In the genomic region with DNA sequence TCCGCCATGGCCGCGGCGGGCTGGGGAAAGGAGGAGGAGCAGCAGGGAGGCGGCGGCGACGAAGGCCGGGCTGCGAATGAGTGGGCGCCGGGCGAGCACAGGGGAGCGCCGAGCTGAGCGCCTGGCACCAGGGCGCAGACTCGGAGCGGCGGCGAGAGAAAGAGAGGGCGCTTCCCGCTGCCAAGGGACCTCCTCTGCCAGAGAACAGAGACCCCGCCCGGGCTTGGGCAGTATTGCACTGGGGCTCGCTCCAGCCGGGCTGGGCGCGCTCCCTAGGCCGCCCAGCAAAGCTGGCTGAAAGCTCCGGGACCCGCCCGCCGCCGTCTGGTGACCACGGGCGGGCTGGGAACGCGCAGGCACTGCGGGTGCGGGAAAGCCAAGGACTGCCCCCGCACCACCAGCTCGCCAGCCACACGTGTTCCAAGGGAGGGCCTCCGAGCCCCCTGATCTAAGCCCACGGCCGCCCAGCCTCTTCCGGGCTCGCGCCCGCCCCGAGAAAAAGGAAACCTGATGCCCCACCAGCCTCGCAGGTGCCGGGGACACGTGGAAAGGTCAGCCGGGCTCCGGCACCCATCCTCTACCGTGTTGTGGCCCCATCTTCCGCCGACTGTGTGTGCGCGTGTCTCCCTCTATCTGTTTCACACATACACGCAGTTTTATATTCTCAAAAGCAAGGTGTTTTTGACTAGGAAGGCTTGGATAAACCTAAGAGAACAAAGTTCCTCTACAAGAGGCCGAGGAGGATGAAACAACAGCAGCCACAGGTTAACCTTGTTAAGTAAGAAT, we compare ENCODE assay signal across 8 cellular contexts. TPM values are rescaled to one million over a fixed set of nuclear protein-coding genes. Genes with fewer than 3 reads are reported as not detected.
A peak's percentile ranks its signal among the peaks of the same experiment; 100 is the strongest.
DNase-seq lines count a peak whose midpoint lies in the region; ATAC-seq and TF ChIP-seq lines count a peak whose summit lies in the region.

A gene (minus strand): TSS at position 140 of the 786 bp plus-strand sequence. CDS start 132 bp downstream, at position 8.

- peak; percentile 71 for TF ChIP-seq CTCF in kidney epithelial cell (IDR thresholded peaks at IDR 0.05; ENCODE audit: insufficient read depth, low read length, poor library complexity, severe bottlenecking)

- no peaks in the 10 kb centered on the region for H3K27me3 ChIP-seq in kidney epithelial cell (ENCODE audit: control insufficient read depth, insufficient read depth, low read length)

- no peaks in the 10 kb centered on the region for H3K36me3 ChIP-seq in kidney epithelial cell (ENCODE audit: control insufficient read depth, insufficient read depth, low read length)

- ATAC-seq in GM19035 (IDR thresholded peaks at IDR 0.05; ENCODE audit: unreplicated experiment) = peak; percentile 87
- peak; percentile 90 for ATAC-seq in HG03354 (IDR thresholded peaks at IDR 0.05; ENCODE audit: poor library complexity, severe bottlenecking, unreplicated experiment)
- ATAC-seq in activated CD4-positive, CD25-positive, alpha-beta regulatory T cell treated with anti-CD3 and anti-CD28 coated beads, Interleukin-2, amount 50 U/mL, for 24 hours = peak; percentile 79 to 81

- DNase-seq in AML-193 (lab: John Stamatoyannopoulos, UW) = peak; percentile 83 to 85
- DNase-seq in NCI-H446 (lab: John Stamatoyannopoulos, UW) = peak; percentile 59 to 84
- DNase-seq in cerebellar cortex (ENCODE audit: low spot score) = peak; percentile 92
- DNase-seq in kidney epithelial cell (ENCODE audit: low read depth) = peak; percentile 53
- DNase-seq in stimulated activated CD4-positive, alpha-beta T cell treated with anti-CD3 and anti-CD28 coated beads, Interleukin-15, amount 100 ng/mL, for 48 hours (ENCODE audit: low read depth in 2 of 2) = peak; percentile 90 to 92

- H3K4me3 ChIP-seq in kidney epithelial cell (ENCODE audit: low read depth, low read length) = peak within 1 kb of the TSS; percentile 83

RNA-seq across cellular contexts. Expression of the gene that starts here (rescaled TPM):
- total RNA-seq in kidney epithelial cell = 42.7 and 42.8 TPM in 2 replicates

Comparison
In these comparisons a context has a peak if more than half of its experiments do, and no peak if none do; other contexts are left out.
1. Peak in every context shown above with its lines: DNase-seq, ATAC-seq and H3K4me3 ChIP-seq.